In the genomic region with DNA sequence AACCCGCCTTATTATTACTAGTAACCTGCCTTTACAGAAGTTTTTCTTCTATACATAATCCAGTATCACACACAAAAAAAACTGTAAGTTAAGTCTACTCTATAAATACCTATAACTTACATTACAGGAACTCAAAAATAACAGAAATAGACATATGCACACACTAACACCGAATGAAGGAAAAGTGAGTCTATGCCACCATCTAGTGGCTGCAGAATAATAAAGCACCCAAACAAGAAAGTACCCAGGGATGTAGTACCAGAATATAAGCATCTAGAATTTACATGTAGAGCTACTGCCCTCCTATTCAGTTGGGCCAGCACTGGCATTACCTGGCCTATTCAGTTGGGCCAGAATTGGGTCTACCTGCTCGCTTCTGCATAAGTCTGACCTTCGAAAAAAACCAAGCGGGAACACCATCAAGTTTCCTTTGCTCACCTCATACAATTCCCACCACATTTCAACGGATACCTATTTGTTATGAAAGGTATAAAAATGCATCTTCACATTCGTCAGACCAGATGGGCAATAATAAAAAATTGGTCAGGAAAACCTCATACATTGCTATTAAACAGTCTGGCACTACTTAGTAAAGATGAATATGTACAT, we compare ENCODE assay signal across 8 cellular contexts. TPM values are rescaled to one million over a fixed set of nuclear protein-coding genes. Genes with fewer than 3 reads are reported as not detected.
A peak's percentile ranks its signal among the peaks of the same experiment; 100 is the strongest.
DNase-seq lines count a peak whose midpoint lies in the region; ATAC-seq, FAIRE-seq and TF ChIP-seq lines count a peak whose summit lies in the region.

No MANE protein-coding gene starts in this region.

- FAIRE-seq in GM18507 (lab: Jason Lieb, UNC), result peak; percentile 75

- no peaks in the 10 kb centered on the region for H3K9me3 ChIP-seq in CD4-positive, CD25-positive, alpha-beta regulatory T cell (ENCODE audit: control insufficient read depth in 2 of 2, low read length in 2 of 2)
- no peaks in the 10 kb centered on the region for H3K9me3 ChIP-seq in endodermal cell (ENCODE audit: control insufficient read depth, low read length)

- H3K27ac ChIP-seq in CD4-positive, CD25-positive, alpha-beta regulatory T cell (ENCODE audit: insufficient read depth, low read length, poor library complexity, severe bottlenecking), result no peak overlapping the region
- H3K27ac ChIP-seq in endodermal cell (ENCODE audit: low read depth, low read length), result no peak overlapping the region

- peak; percentile 25 to 82 (median 72) for DNase-seq in CD4-positive, CD25-positive, alpha-beta regulatory T cell
- DNase-seq in GM18507 (ENCODE audit: extremely low spot score, insufficient read length, low read depth) (no peak), NCI-H1105 (lab: John Stamatoyannopoulos, UW) (peak; percentile 26), SK-N-DZ (ENCODE audit: low spot score) (peak; percentile 66), endodermal cell (peak; percentile 58)
- DNase-seq in effector CD8-positive, alpha-beta T cell (lab: John Stamatoyannopoulos, UW), result no peak

- no peak overlapping the region for H3K4me3 ChIP-seq in CD4-positive, CD25-positive, alpha-beta regulatory T cell (ENCODE audit: low read depth, low read length)
- no peak overlapping the region for H3K4me3 ChIP-seq in endodermal cell (ENCODE audit: low read length)

- peaks cover 14% of the 10 kb centered on the region for H3K4me1 ChIP-seq in CD4-positive, CD25-positive, alpha-beta regulatory T cell (ENCODE audit: control insufficient read depth, insufficient read depth, low read length, poor library complexity, severe bottlenecking)
- peaks cover 2% of the 10 kb centered on the region for H3K4me1 ChIP-seq in endodermal cell (ENCODE audit: control insufficient read depth, insufficient read depth, low read length)

- peak overlapping the region in 1 of 3 donors; percentile 32 for H3K27ac Mint-ChIP-seq in CD4-positive, CD25-positive, alpha-beta regulatory T cell
- no peak overlapping the region for H3K27ac Mint-ChIP-seq in endodermal cell
- no peak overlapping the region for H3K27ac Mint-ChIP-seq in nephron

- no peaks in the 10 kb centered on the region for H3K36me3 Mint-ChIP-seq in CD4-positive, CD25-positive, alpha-beta regulatory T cell
- H3K36me3 Mint-ChIP-seq in endodermal cell (ENCODE audit: low read depth) (no peaks in the 10 kb centered on the region), nephron (ENCODE audit: low read depth) (no peaks in the 10 kb centered on the region)

- 18 to 43% methylated on average over 4 to 7 of the region's 7 CpGs for WGBS in endodermal cell (ENCODE audit: insufficient coverage in 1 of 2, insufficient read length in 1 of 2), 2 experiments

- H3K4me1 Mint-ChIP-seq in CD4-positive, CD25-positive, alpha-beta regulatory T cell, result peaks cover 9 to 17% (median 13%) of the 10 kb centered on the region in 4 donors
- peaks cover 25% of the 10 kb centered on the region for H3K4me1 Mint-ChIP-seq in endodermal cell
- H3K4me1 Mint-ChIP-seq in nephron, result peaks cover 10% of the 10 kb centered on the region

- no peaks in the 10 kb centered on the region for H3K36me3 ChIP-seq in CD4-positive, CD25-positive, alpha-beta regulatory T cell (ENCODE audit: control insufficient read depth, insufficient read depth, low read length)
- H3K36me3 ChIP-seq in endodermal cell (ENCODE audit: control insufficient read depth, insufficient read depth, low read length), result no peaks in the 10 kb centered on the region

- ATAC-seq in CD4-positive, CD25-positive, alpha-beta regulatory T cell (ENCODE audit: low read depth in 2 of 2), result peak; percentile 20 to 34
- ATAC-seq in HG02840 (IDR thresholded peaks at IDR 0.05; ENCODE audit: low FRiP score, unreplicated experiment), result peak; percentile 32

- H3K9ac ChIP-seq in endodermal cell (ENCODE audit: extremely low read depth, low read length, poor library complexity, severe bottlenecking), result no peak overlapping the region

- TF ChIP-seq CTCF in endodermal cell (conservative IDR thresholded peaks at IDR 0.05) (peak; percentile 91), nephron (IDR thresholded peaks at IDR 0.05; ENCODE audit: unreplicated experiment in 3 of 3) (peak; percentile 75 to 83 (median 76))

- H3K27me3 ChIP-seq in CD4-positive, CD25-positive, alpha-beta regulatory T cell (ENCODE audit: control insufficient read depth, insufficient read depth, low read length), result no peaks in the 10 kb centered on the region
- peaks cover 16% of the 10 kb centered on the region for H3K27me3 ChIP-seq in endodermal cell (ENCODE audit: control insufficient read depth, insufficient read depth, low read length, poor library complexity, severe bottlenecking)

- H3K4me3 Mint-ChIP-seq in CD4-positive, CD25-positive, alpha-beta regulatory T cell, result no peak overlapping the region
- H3K4me3 Mint-ChIP-seq in endodermal cell (no peak overlapping the region), nephron (peak overlapping the region in 1 of 3 experiments; percentile 0)

- H3K27me3 Mint-ChIP-seq in CD4-positive, CD25-positive, alpha-beta regulatory T cell, result no peaks in the 10 kb centered on the region
- H3K27me3 Mint-ChIP-seq in endodermal cell (ENCODE audit: insufficient read depth), result peaks cover 16% of the 10 kb centered on the region
- H3K27me3 Mint-ChIP-seq in nephron (ENCODE audit: low read depth), result no peaks in the 10 kb centered on the region

- no peaks in the 10 kb centered on the region for H3K9me3 Mint-ChIP-seq in CD4-positive, CD25-positive, alpha-beta regulatory T cell
- no peaks in the 10 kb centered on the region for H3K9me3 Mint-ChIP-seq in endodermal cell
- no peaks in the 10 kb centered on the region for H3K9me3 Mint-ChIP-seq in nephron

RNA-seq across cellular contexts. Expression of a gene that starts 4.0 kb away (rescaled TPM):
- total RNA-seq in CD4-positive, CD25-positive, alpha-beta regulatory T cell, result 8.8 TPM
- polyA plus RNA-seq in CD4-positive, CD25-positive, alpha-beta regulatory T cell, result 10 to 100 TPM; 16.0 to 27.1 (median 18.8) TPM
- 38.6 and 45.2 TPM in 2 replicates for polyA plus RNA-seq in SK-N-DZ (2014; cell fraction: cytosol; rRNA removed)
- polyA plus RNA-seq in SK-N-DZ (2014; cell fraction: nucleus; rRNA removed), result 29.9 and 38.3 TPM in 2 replicates
- 10 to 100 TPM; 18.8 to 20.5 TPM for total RNA-seq in endodermal cell
- 26.0 TPM for polyA plus RNA-seq in endodermal cell (2013, experiment 1 of 2)
- 26.3 TPM for polyA plus RNA-seq in endodermal cell (2013, experiment 2 of 2)

RNA-seq across cellular contexts. Expression of a gene that starts 20.4 kb away (rescaled TPM):
- total RNA-seq in CD4-positive, CD25-positive, alpha-beta regulatory T cell, result 0.79 TPM
- polyA plus RNA-seq in CD4-positive, CD25-positive, alpha-beta regulatory T cell, result 1 to 10 TPM in 1 of 4 donors, under 1 TPM in 3; 0.15 to 2.6 (median 0.21) TPM
- polyA plus RNA-seq in SK-N-DZ (2014; cell fraction: cytosol; rRNA removed), result 4.9 and 5.1 TPM in 2 replicates
- polyA plus RNA-seq in SK-N-DZ (2014; cell fraction: nucleus; rRNA removed), result 1.4 and 4.4 TPM in 2 replicates
- 1 to 10 TPM in 1 of 2 donors, under 1 TPM in 1; 0.91 to 1.7 TPM for total RNA-seq in endodermal cell
- 2.2 TPM for polyA plus RNA-seq in endodermal cell (2013, experiment 1 of 2)
- polyA plus RNA-seq in endodermal cell (2013, experiment 2 of 2), result 2.6 TPM

RNA-seq across cellular contexts. Expression of a gene that starts 49.2 kb away (rescaled TPM):
- total RNA-seq in CD4-positive, CD25-positive, alpha-beta regulatory T cell, result not detected
- not detected for polyA plus RNA-seq in CD4-positive, CD25-positive, alpha-beta regulatory T cell
- polyA plus RNA-seq in SK-N-DZ (2014; cell fraction: cytosol; rRNA removed), result not detected in 2 replicates
- polyA plus RNA-seq in SK-N-DZ (2014; cell fraction: nucleus; rRNA removed), result not detected in 2 replicates
- total RNA-seq in endodermal cell, result not detected
- not detected for polyA plus RNA-seq in endodermal cell (2013, experiment 1 of 2)
- polyA plus RNA-seq in endodermal cell (2013, experiment 2 of 2), result not detected

Comparison
In these comparisons a context has a peak if more than half of its experiments do, and no peak if none do; other contexts are left out.
1. DNase-seq: peak in CD4-positive, CD25-positive, alpha-beta regulatory T cell (3 of 3), NCI-H1105 (single experiment), SK-N-DZ (single experiment) and endodermal cell (single experiment); none in GM18507 (single experiment) and effector CD8-positive, alpha-beta T cell (single experiment).